In the genomic region with DNA sequence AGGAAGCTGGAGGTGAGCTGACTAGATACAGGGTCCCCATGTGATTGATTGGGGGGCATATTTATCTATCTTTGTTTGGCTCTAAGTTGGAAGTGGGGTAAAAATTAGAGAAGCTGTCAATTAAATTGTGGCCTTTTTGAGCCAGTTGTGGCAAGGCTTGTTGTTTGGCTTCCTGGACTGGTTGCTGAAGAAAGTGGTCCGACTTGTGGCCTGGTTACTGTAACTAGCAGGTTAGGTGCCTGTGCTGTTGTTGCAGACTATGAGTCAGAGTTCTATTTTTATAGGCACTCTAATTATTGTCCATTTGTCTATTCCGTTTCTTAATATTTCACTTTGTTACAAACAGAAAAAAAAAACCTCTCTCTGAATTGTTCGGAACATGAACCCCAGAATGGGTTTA, we compare ENCODE assay signal across 26 cellular contexts.
"Had no signal": no experiment of that assay in that cellular context is flagged by ENCODE, and none has a peak within 500 bp of the region (broad histone marks: within the 10 kb centered on the region; RNA-seq: fewer than 3 reads in every experiment).

No MANE protein-coding gene starts in this region.

- H3K4me1 ChIP-seq: esophagus squamous epithelium, gastroesophageal sphincter had no signal

- H3K27me3 ChIP-seq: brain microvascular endothelial cell, esophagus squamous epithelium, gastroesophageal sphincter had no signal

- H3K4me3 Mint-ChIP-seq: activated CD8-positive, alpha-beta T cell treated with anti-CD3 and anti-CD28 coated beads for 36 hours; activated naive CD8-positive, alpha-beta T cell; activated T-cell treated with anti-CD3 and anti-CD28 coated beads, Interleukin-2, amount 50 U/mL, for 4 hours; activated T-helper 17 cell treated with anti-CD3 and anti-CD28 coated beads, Interleukin-2, amount 50 U/mL, for 72 hours; T-helper 17 cell; WTC11 had no signal

- ATAC-seq: activated CD8-positive, alpha-beta T cell treated with anti-CD3 and anti-CD28 coated beads for 36 hours; activated T-cell treated with anti-CD3 and anti-CD28 coated beads, Interleukin-2, amount 50 U/mL, for 4 hours; activated T-helper 17 cell treated with anti-CD3 and anti-CD28 coated beads, Interleukin-2, amount 50 U/mL, for 72 hours; gastroesophageal sphincter; T-helper 17 cell; WTC11 had no signal

- H3K27me3 Mint-ChIP-seq: activated CD8-positive, alpha-beta T cell treated with anti-CD3 and anti-CD28 coated beads for 36 hours; activated naive CD8-positive, alpha-beta T cell; activated T-helper 17 cell treated with anti-CD3 and anti-CD28 coated beads, Interleukin-2, amount 50 U/mL, for 72 hours; T-helper 17 cell had no signal

- H3K27ac ChIP-seq: brain microvascular endothelial cell, epithelial cell of prostate, esophagus squamous epithelium, gastroesophageal sphincter, VCaP had no signal

- H3K4me1 Mint-ChIP-seq: activated T-helper 17 cell treated with anti-CD3 and anti-CD28 coated beads, Interleukin-2, amount 50 U/mL, for 72 hours; T-helper 17 cell; WTC11 had no signal

- H3K36me3 Mint-ChIP-seq: activated naive CD8-positive, alpha-beta T cell had no signal

- H3K4me3 ChIP-seq: esophagus squamous epithelium, gastroesophageal sphincter had no signal

- H3K27ac Mint-ChIP-seq: activated CD8-positive, alpha-beta T cell treated with anti-CD3 and anti-CD28 coated beads for 36 hours; activated naive CD8-positive, alpha-beta T cell; activated T-helper 17 cell treated with anti-CD3 and anti-CD28 coated beads, Interleukin-2, amount 50 U/mL, for 72 hours; T-helper 17 cell; WTC11 had no signal

- H3K36me3 ChIP-seq: brain microvascular endothelial cell, esophagus squamous epithelium, gastroesophageal sphincter had no signal

- H3K9me3 ChIP-seq: gastroesophageal sphincter had no signal

- DNase-seq: activated CD4-positive, alpha-beta T cell treated with anti-CD3 and anti-CD28 coated beads for 48 hours; activated CD4-positive, alpha-beta T cell treated with anti-CD3 and anti-CD28 coated beads, Interleukin-2, amount 50 U/mL, for 1 hour; activated CD4-positive, alpha-beta T cell treated with anti-CD3 and anti-CD28 coated beads, Interleukin-2, amount 50 U/mL, for 48 hours; activated CD8-positive, alpha-beta memory T cell treated with anti-CD3 and anti-CD28 coated beads for 24 hours; activated CD8-positive, alpha-beta T cell treated with anti-CD3 and anti-CD28 coated beads for 36 hours; activated effector memory CD4-positive, alpha-beta T cell treated with Interleukin-2 at 50 U/mL for 16 hours; activated gamma-delta T cell treated with Interleukin-2 at 50 U/mL for 16 hours; activated naive CD4-positive, alpha-beta T cell treated with anti-CD3 and anti-CD28 coated beads, Interleukin-2, amount 50 U/mL, for 16 hours; activated naive CD4-positive, alpha-beta T cell treated with Interleukin-2 at 50 U/mL for 16 hours; activated T-cell treated with anti-CD3 and anti-CD28 coated beads, Interleukin-2, amount 50 U/mL, for 4 hours; amniotic stem cell; anterior cingulate cortex; brain microvascular endothelial cell; caudate nucleus; cortex of kidney; effector CD8-positive, alpha-beta T cell; esophagus squamous epithelium; foreskin melanocyte; T-helper 1 cell; T-helper 17 cell had no signal
